In the genomic region with DNA sequence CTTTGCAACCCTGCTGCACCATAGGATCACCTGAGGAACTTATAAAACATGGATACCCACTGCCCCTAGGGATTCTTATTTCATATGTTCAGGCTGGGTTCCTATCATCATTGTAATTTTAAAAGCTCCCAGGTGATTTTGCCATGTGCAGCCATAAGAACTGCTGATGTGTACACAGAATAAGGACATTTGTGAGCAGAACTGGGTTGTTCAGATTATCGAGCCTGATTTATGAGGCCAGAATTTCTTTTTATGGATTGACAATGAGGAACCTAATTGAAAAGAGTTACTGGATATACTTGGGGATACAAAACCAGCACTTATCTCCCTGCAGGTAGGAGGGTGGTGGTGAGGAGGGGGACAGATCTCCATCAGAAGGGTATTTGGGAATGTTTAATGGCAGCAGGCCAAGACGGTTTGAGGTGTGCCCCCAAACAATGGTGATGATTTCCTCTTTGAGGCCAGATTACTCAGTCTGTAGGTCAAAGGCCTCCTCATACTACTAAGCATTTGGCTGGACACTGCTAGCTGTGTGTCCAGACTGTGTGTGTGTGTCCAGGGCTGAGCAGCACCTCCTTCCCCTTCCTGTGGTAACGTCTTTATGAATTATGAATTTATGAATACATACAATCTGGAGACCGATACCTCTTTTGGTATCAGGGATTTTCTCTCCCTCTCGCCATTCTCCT, we compare ENCODE assay signal across 20 cellular contexts. TPM values are rescaled to one million over a fixed set of nuclear protein-coding genes. Genes with fewer than 3 reads are reported as not detected.
A peak's percentile ranks its signal among the peaks of the same experiment; 100 is the strongest.
DNase-seq lines count a peak whose midpoint lies in the region; ATAC-seq, FAIRE-seq and TF ChIP-seq lines count a peak whose summit lies in the region.
"Had no signal": no experiment of that assay in that cellular context is flagged by ENCODE, and none has a peak within 500 bp of the region (broad histone marks: within the 10 kb centered on the region; RNA-seq: fewer than 3 reads in every experiment).

No MANE protein-coding gene starts in this region.

- FAIRE-seq in H54 (lab: Jason Lieb, UNC), result peak; percentile 78
- FAIRE-seq in GM19239 (lab: Jason Lieb, UNC), result no peak
- FAIRE-seq: GM12878 had no signal

- no peaks in the 10 kb centered on the region for H3K9me2 ChIP-seq in PC-3 (replicated peaks; ENCODE audit: low read length)

- H3K27ac ChIP-seq in PC-3 (ENCODE audit: low read length) (no peak overlapping the region), esophagus muscularis mucosa (replicated peaks in 1 of 4) (no peak overlapping the region), right lobe of liver (peak overlapping the region in 1 of 3 donors; percentile 35)
- H3K27ac ChIP-seq: KMS-11 had no signal

- H4K20me1 ChIP-seq in PC-3 (ENCODE audit: low read length), result no peaks in the 10 kb centered on the region

- H3K4me3 ChIP-seq in PC-3 (ENCODE audit: low read length) (no peak overlapping the region), esophagus muscularis mucosa (no peak overlapping the region), right lobe of liver (no peak overlapping the region)
- H3K4me3 ChIP-seq: GM12878 had no signal

- TF ChIP-seq CTCF in PC-3 (conservative IDR thresholded peaks at IDR 0.05; ENCODE audit: low read depth, low read length) (no peak), esophagus muscularis mucosa (IDR thresholded peaks at IDR 0.05) (no peak), right lobe of liver (IDR thresholded peaks at IDR 0.05) (no peak)

- no peak for TF ChIP-seq EP300 in esophagus muscularis mucosa (IDR thresholded peaks at IDR 0.05)

- no TSS peak for BruUV-seq in PC-3 (replicated peaks; lab: Mats Ljungman, UMichigan)

- H2AFZ ChIP-seq in PC-3 (ENCODE audit: low read length), result no peak overlapping the region

- intact Hi-C loops in PC-3 (cut with micrococcal nuclease) (no loop called here), esophagus muscularis mucosa (cut with DNase I) (no loop called here), right lobe of liver (cut with DNase I) (no loop called here)

- H3K27me3 ChIP-seq in PC-3 (ENCODE audit: low read length) (no peaks in the 10 kb centered on the region), esophagus muscularis mucosa (no peaks in the 10 kb centered on the region), right lobe of liver (no peaks in the 10 kb centered on the region)

- WGBS in esophagus muscularis mucosa, result 83% methylated on average over 5 of the region's 5 CpGs
- WGBS in right lobe of liver (ENCODE audit: insufficient coverage, low coverage, low lambda C conversion rate, missing lambda C conversion rate), result 52% methylated on average over 5 of the region's 5 CpGs

- no peak for TF ChIP-seq POLR2A in H54 (IDR thresholded peaks at IDR 0.05; ENCODE audit: low read depth, low read length)
- no peak for TF ChIP-seq POLR2A in esophagus muscularis mucosa (IDR thresholded peaks at IDR 0.05; ENCODE audit: low read depth)
- TF ChIP-seq POLR2A in right lobe of liver (IDR thresholded peaks at IDR 0.05), result no peak

- ATAC-seq in PC-3, result peak; percentile 85
- peak; percentile 32 to 70 (median 52) for ATAC-seq in right lobe of liver
- ATAC-seq in GM21723 (IDR thresholded peaks at IDR 0.05; ENCODE audit: unreplicated experiment), result no peak
- ATAC-seq: GM12878, HCT116 had no signal

- DNase-seq in H54 (ENCODE audit: insufficient read length, low spot score), result no peak
- peak; percentile 37 for DNase-seq in PC-3
- peak; percentile 34 for DNase-seq in esophagus muscularis mucosa (ENCODE audit: extremely low spot score)
- DNase-seq in right lobe of liver, result no peak
- no peak for DNase-seq in NCI-H524 treated with DMSO at 0.1 percent for 48 hours (lab: John Stamatoyannopoulos, UW)
- DNase-seq in SIG-M5 (lab: John Stamatoyannopoulos, UW), result no peak
- no peak for DNase-seq in GM19239 (ENCODE audit: insufficient read length, low spot score)
- DNase-seq: AML-193, Caco-2, DMS53, MM.1S, NCI-H1105 treated with DMSO at 0.1 percent for 48 hours, NCI-H187 treated with DMSO at 0.1 percent for 48 hours, NCI-H2171, NCI-H510A, SHP77 treated with DMSO at 0.1 percent for 48 hours had no signal

- no peaks in the 10 kb centered on the region for H3F3A ChIP-seq in PC-3 (ENCODE audit: low read length, unreplicated experiment)

- peak overlapping the region; percentile 35 for H3K4me2 ChIP-seq in PC-3 (ENCODE audit: low read length)
- H3K4me2 ChIP-seq: KMS-11 had no signal

- CTCF ChIA-PET in PC-3 (lab: Charles Lee), result no interaction called here

- H3K9me3 ChIP-seq in PC-3 (ENCODE audit: low read length) (no peaks in the 10 kb centered on the region), esophagus muscularis mucosa (no peaks in the 10 kb centered on the region), right lobe of liver (no peaks in the 10 kb centered on the region)
- H3K9me3 ChIP-seq: Caco-2 had no signal

- H3K4me1 ChIP-seq in PC-3 (ENCODE audit: insufficient read depth, low read length), result peaks cover 42% of the 10 kb centered on the region
- H3K4me1 ChIP-seq in esophagus muscularis mucosa, result no peaks in the 10 kb centered on the region
- peaks cover 0 to 53% (median 23%) of the 10 kb centered on the region in 4 donors for H3K4me1 ChIP-seq in right lobe of liver

- no peak overlapping the region for H3K9ac ChIP-seq in PC-3 (ENCODE audit: low read length)
- H3K9ac ChIP-seq: KMS-11 had no signal

- POLR2A ChIA-PET in PC-3 (lab: Charles Lee; ENCODE audit: unreplicated experiment), result no interaction called here

- H3K79me2 ChIP-seq in PC-3 (ENCODE audit: low read length), result 0 out of 2 replicates have a peak, but pooled peaks cover 5% of the 10 kb centered on the region

- H3K36me3 ChIP-seq in PC-3 (ENCODE audit: low read depth, low read length) (no peaks in the 10 kb centered on the region), esophagus muscularis mucosa (no peaks in the 10 kb centered on the region), right lobe of liver (no peaks in the 10 kb centered on the region)

RNA-seq across cellular contexts. Expression of gene NOS1AP, which starts 18.9 kb away (rescaled TPM):
- total RNA-seq in PC-3 (2014; rRNA removed) (1.6 and 2.6 TPM in 2 replicates), esophagus muscularis mucosa (1 to 10 TPM in 3 of 4 donors, under 1 TPM in 1; 0.99 to 9.0 (median 4.0) TPM), right lobe of liver (10 to 100 TPM in 3 of 6 experiments, 1 to 10 TPM in 3; 4.7 to 24.8 (median 11.6) TPM)

Comparison
In these comparisons a context has a peak if more than half of its experiments do, and no peak if none do; other contexts are left out.
1. DNase-seq: peak in PC-3 (single experiment) and esophagus muscularis mucosa (single experiment); none in H54 (single experiment), right lobe of liver (0 of 3), NCI-H524 treated with DMSO at 0.1 percent for 48 hours (single experiment), SIG-M5 (single experiment) and GM19239 (single experiment).